28 cellular contexts compared by ENCODE assay signal in the genomic region with DNA sequence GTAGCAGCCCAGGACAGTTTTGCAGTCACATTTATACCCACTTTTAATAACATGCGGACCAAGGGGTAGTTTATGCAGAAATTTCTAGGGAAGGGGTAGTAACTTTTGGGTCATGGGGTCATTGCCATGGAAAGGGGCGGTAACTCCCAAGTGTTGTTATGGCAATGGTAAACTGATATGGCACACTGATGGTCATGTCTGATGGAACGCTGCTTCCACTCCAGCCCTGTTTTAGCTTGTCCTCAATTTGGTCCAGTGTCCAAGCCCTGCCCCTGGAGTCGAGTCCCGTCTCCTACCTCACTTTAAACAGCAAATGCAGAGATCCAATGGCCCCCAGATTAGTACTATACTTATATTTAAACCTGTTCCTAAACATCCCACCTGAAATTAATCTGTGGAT. TPM values are rescaled to one million over a fixed set of nuclear protein-coding genes. Genes with fewer than 3 reads are reported as not detected.
"Had no signal": no experiment of that assay in that cellular context is flagged by ENCODE, and none has a peak within 500 bp of the region (broad histone marks: within the 10 kb centered on the region; RNA-seq: fewer than 3 reads in every experiment).

No MANE protein-coding gene starts in this region.

- H3K36me3 Mint-ChIP-seq: immature natural killer cell; mesothelial cell of epicardium; naive B cell; natural killer cell; stimulated activated effector memory CD8-positive, alpha-beta T cell treated with anti-CD3 and anti-CD28 coated beads, Interleukin-12 subunit alpha, Interleukin-12 subunit beta, amount 100 ng/mL, for 72 hours had no signal

- H3K4me1 Mint-ChIP-seq: immature natural killer cell; mesothelial cell of epicardium; naive B cell; natural killer cell; stimulated activated effector memory CD8-positive, alpha-beta T cell treated with anti-CD3 and anti-CD28 coated beads, Interleukin-12 subunit alpha, Interleukin-12 subunit beta, amount 100 ng/mL, for 72 hours had no signal

- H3K27me3 Mint-ChIP-seq: stimulated activated naive CD8-positive, alpha-beta T cell treated with anti-CD3 and anti-CD28 coated beads, Interleukin-15, Interleukin-2, amounts not matched to agents 100 ng/mL and 50 ng/mL, for 24 hours had no signal

- DNase-seq: heart left ventricle; hypothalamus; immature natural killer cell; mesendoderm; naive B cell; natural killer cell; ovary; sigmoid colon; small intestine; spleen; stimulated activated CD4-positive, alpha-beta T cell treated with anti-CD3 and anti-CD28 coated beads, Interleukin-4, amount 100 ng/mL, for 24 hours; stimulated activated naive CD4-positive, alpha-beta T cell; tibial artery; upper lobe of right lung had no signal

- ATAC-seq: heart left ventricle; left lobe of liver; natural killer cell; stimulated activated effector memory CD8-positive, alpha-beta T cell treated with anti-CD3 and anti-CD28 coated beads, Interleukin-12 subunit alpha, Interleukin-12 subunit beta, amount 100 ng/mL, for 72 hours had no signal

- H3K27ac Mint-ChIP-seq: immature natural killer cell; mesothelial cell of epicardium; natural killer cell; progenitor cell of endocrine pancreas; stimulated activated effector memory CD8-positive, alpha-beta T cell treated with anti-CD3 and anti-CD28 coated beads, Interleukin-12 subunit alpha, Interleukin-12 subunit beta, amount 100 ng/mL, for 72 hours; stimulated activated naive CD8-positive, alpha-beta T cell treated with anti-CD3 and anti-CD28 coated beads, Interleukin-15, Interleukin-2, amounts not matched to agents 100 ng/mL and 50 ng/mL, for 24 hours had no signal

- H3K9me3 Mint-ChIP-seq: immature natural killer cell; natural killer cell; stimulated activated effector memory CD8-positive, alpha-beta T cell treated with anti-CD3 and anti-CD28 coated beads, Interleukin-12 subunit alpha, Interleukin-12 subunit beta, amount 100 ng/mL, for 72 hours; stimulated activated naive CD8-positive, alpha-beta T cell treated with anti-CD3 and anti-CD28 coated beads, Interleukin-15, Interleukin-2, amounts not matched to agents 100 ng/mL and 50 ng/mL, for 24 hours had no signal

- H3K4me3 Mint-ChIP-seq: immature natural killer cell; mesothelial cell of epicardium; naive B cell; natural killer cell; stimulated activated effector memory CD8-positive, alpha-beta T cell treated with anti-CD3 and anti-CD28 coated beads, Interleukin-12 subunit alpha, Interleukin-12 subunit beta, amount 100 ng/mL, for 72 hours; stimulated activated naive CD8-positive, alpha-beta T cell treated with anti-CD3 and anti-CD28 coated beads, Interleukin-15, Interleukin-2, amounts not matched to agents 100 ng/mL and 50 ng/mL, for 24 hours had no signal

RNA-seq across cellular contexts. Expression of a gene that starts 11.2 kb away (rescaled TPM):
- total RNA-seq: mononuclear cell, natural killer cell, pulmonary artery endothelial cell, right atrium auricular region, sigmoid colon, subcutaneous adipose tissue, thoracic aorta had no signal

RNA-seq across cellular contexts. Expression of a gene that starts 29.8 kb away (rescaled TPM):
- total RNA-seq: mononuclear cell, pulmonary artery endothelial cell had no signal

RNA-seq across cellular contexts. Expression of a gene that starts 44.9 kb away (rescaled TPM):
- total RNA-seq: heart left ventricle, kidney epithelial cell, mesothelial cell of epicardium, mononuclear cell, natural killer cell, omental fat pad, ovary, progenitor cell of endocrine pancreas, pulmonary artery endothelial cell, renal cortical epithelial cell, right atrium auricular region, sigmoid colon, spleen, subcutaneous adipose tissue, suprapubic skin, thoracic aorta, upper lobe of right lung had no signal

RNA-seq across cellular contexts. Expression of a gene that starts 57.7 kb away (rescaled TPM):
- total RNA-seq: natural killer cell, pulmonary artery endothelial cell had no signal
